ENCODE assay signal across 18 cellular contexts in the genomic region with DNA sequence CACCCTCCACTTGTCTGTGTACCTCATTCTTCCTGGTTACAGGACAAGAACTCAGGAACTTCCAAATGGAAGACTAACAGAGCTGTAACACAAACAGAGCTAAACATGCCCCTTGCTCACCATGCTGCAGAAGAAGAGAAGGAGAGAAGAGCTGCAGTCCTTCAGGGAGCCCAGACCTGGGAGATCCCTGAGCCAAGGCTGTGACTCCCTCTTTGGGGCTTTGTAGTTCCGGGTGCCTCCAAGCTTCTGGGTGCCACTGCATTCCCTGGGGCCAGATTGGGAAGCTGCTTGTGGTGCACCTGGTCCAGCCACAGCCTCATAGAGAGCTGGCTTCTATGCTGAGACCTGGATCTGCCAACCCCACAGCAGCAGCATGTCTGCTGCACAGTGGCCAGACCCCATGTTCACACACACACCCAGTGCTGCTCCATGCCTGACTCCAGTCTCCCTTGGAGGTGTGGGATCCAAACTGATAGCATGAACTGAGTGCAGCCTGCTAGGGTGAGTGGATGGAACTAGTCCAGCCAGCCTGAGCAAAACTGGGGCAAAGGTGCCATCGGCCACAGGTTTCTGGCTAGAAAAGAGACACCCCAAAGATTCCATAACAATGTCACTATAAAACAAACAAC.
"Had no signal": no experiment of that assay in that cellular context is flagged by ENCODE, and none has a peak within 500 bp of the region (broad histone marks: within the 10 kb centered on the region; RNA-seq: fewer than 3 reads in every experiment).

No MANE protein-coding gene starts in this region.

- H3K36me3 Mint-ChIP-seq: natural killer cell had no signal

- H3K4me3 Mint-ChIP-seq: endodermal cell, natural killer cell, neural crest cell had no signal

- H3K9me3 ChIP-seq: mucosa of descending colon, pancreas had no signal

- H3K9me3 Mint-ChIP-seq: endodermal cell, natural killer cell had no signal

- H3K4me3 ChIP-seq: coronary artery, heart right ventricle, mucosa of descending colon, pancreas, sigmoid colon, skin epidermis, tibial artery had no signal

- H3K4me1 Mint-ChIP-seq: endodermal cell, natural killer cell had no signal

- H3K4me1 ChIP-seq: heart right ventricle, pancreas, tibial artery had no signal

- H3K27me3 Mint-ChIP-seq: progenitor cell of endocrine pancreas had no signal

- H3K27ac ChIP-seq: coronary artery, heart right ventricle, pancreas, sigmoid colon, skin epidermis, tibial artery had no signal

- ATAC-seq: pancreas had no signal

- DNase-seq: central memory CD4-positive, alpha-beta T cell; effector CD4-positive, alpha-beta T cell; endodermal cell; foreskin melanocyte; heart right ventricle; mucosa of descending colon; natural killer cell; occipital lobe; pancreas; sigmoid colon; stimulated activated CD4-positive, alpha-beta T cell treated with anti-CD3 and anti-CD28 coated beads, Interleukin-2, amount 100 ng/mL, for 24 hours; stimulated activated CD4-positive, alpha-beta T cell treated with anti-CD3 and anti-CD28 coated beads, Interleukin-4, amount 100 ng/mL, for 4 hours; stimulated activated naive CD4-positive, alpha-beta T cell treated with Interleukin-2 at 50 U/mL for 16 hours had no signal

- H3K36me3 ChIP-seq: heart right ventricle, pancreas, sigmoid colon, tibial artery had no signal

- H3K27ac Mint-ChIP-seq: endodermal cell, natural killer cell, progenitor cell of endocrine pancreas had no signal

- H3K27me3 ChIP-seq: heart right ventricle, pancreas, sigmoid colon, tibial artery had no signal
